ENCODE assay signal across 23 cellular contexts in genomic region chr1:198281911-198282310, GRCh38.
DNase-seq lines count a peak whose midpoint lies in the region; ATAC-seq, FAIRE-seq and TF ChIP-seq lines count a peak whose summit lies in the region.
"Had no signal": no experiment of that assay in that cellular context is flagged by ENCODE, and none has a peak within 500 bp of the region (broad histone marks: within the 10 kb centered on the region; RNA-seq: fewer than 3 reads in every experiment).

No MANE protein-coding gene starts in this region.

- intact Hi-C loops in pancreas (cut with DNase I): no loop called here
- intact Hi-C loops in left ventricle myocardium superior (cut with micrococcal nuclease): loop anchor here (10.0 kb wide), 1 partner anchor 127 kb away; the partner anchor contains the start of gene NEK7

- no peaks in the 10 kb centered on the region for H3K9me3 Mint-ChIP-seq in stimulated activated naive CD8-positive, alpha-beta T cell treated with anti-CD3 and anti-CD28 coated beads, Interleukin-15, Interleukin-2, amounts not matched to agents 100 ng/mL and 50 ng/mL, for 24 hours
- no peaks in the 10 kb centered on the region for H3K9me3 Mint-ChIP-seq in stimulated activated naive CD8-positive, alpha-beta T cell treated with anti-CD3 and anti-CD28 coated beads, Interleukin-15, amount 100 ng/mL, for 72 hours
- H3K9me3 Mint-ChIP-seq in stimulated activated effector memory CD8-positive, alpha-beta T cell treated with anti-CD3 and anti-CD28 coated beads, Interleukin-12 subunit alpha, Interleukin-12 subunit beta, amount 100 ng/mL, for 72 hours: no peaks in the 10 kb centered on the region
- H3K9me3 Mint-ChIP-seq: CD4-positive, CD25-positive, alpha-beta regulatory T cell; H9 had no signal

- H3K4me3 ChIP-seq in bronchial epithelial cell (ENCODE audit: low read depth, low read length) (no peak overlapping the region), pancreas (no peak overlapping the region)
- H3K4me3 ChIP-seq: BLaER1 had no signal

- no peak for FAIRE-seq in bronchial epithelial cell (lab: Jason Lieb, UNC)
- no peak for FAIRE-seq in pancreas (lab: Jason Lieb, UNC)
- FAIRE-seq: A204.1, GM18507 had no signal

- H3K9me3 ChIP-seq in pancreas: no peaks in the 10 kb centered on the region
- H3K9me3 ChIP-seq: BLaER1 had no signal

- H3K27ac Mint-ChIP-seq in stimulated activated naive CD8-positive, alpha-beta T cell treated with anti-CD3 and anti-CD28 coated beads, Interleukin-15, Interleukin-2, amounts not matched to agents 100 ng/mL and 50 ng/mL, for 24 hours: peak overlapping the region; percentile 21
- H3K27ac Mint-ChIP-seq in stimulated activated naive CD8-positive, alpha-beta T cell treated with anti-CD3 and anti-CD28 coated beads, Interleukin-15, amount 100 ng/mL, for 72 hours: no peak overlapping the region
- H3K27ac Mint-ChIP-seq in stimulated activated effector memory CD8-positive, alpha-beta T cell treated with anti-CD3 and anti-CD28 coated beads, Interleukin-12 subunit alpha, Interleukin-12 subunit beta, amount 100 ng/mL, for 72 hours: peak overlapping the region; percentile 36
- H3K27ac Mint-ChIP-seq: H9 had no signal

- TF ChIP-seq CTCF in bronchial epithelial cell (IDR thresholded peaks at IDR 0.05; ENCODE audit: insufficient read depth, low read length, severe bottlenecking): no peak
- no peak for TF ChIP-seq CTCF in pancreas (IDR thresholded peaks at IDR 0.05)

- no peak for DNase-seq in stimulated activated naive CD8-positive, alpha-beta T cell treated with anti-CD3 and anti-CD28 coated beads, Interleukin-15, amount 100 ng/mL, for 72 hours
- DNase-seq in MV-4-11 (lab: John Stamatoyannopoulos, UW) (peak; percentile 30), bronchial epithelial cell (ENCODE audit: low read depth) (peak; percentile 61), pancreas (no peak), left ventricle myocardium superior (no peak)
- no peak for DNase-seq in stimulated activated effector memory CD8-positive, alpha-beta T cell treated with anti-CD3 and anti-CD28 coated beads, Interleukin-12 subunit alpha, Interleukin-12 subunit beta, amount 100 ng/mL, for 72 hours (ENCODE audit: low spot score in 2 of 2)
- DNase-seq: CD4-positive, CD25-positive, alpha-beta regulatory T cell; H9; KG1; NCI-H1105 treated with DMSO at 0.1 percent for 48 hours; NCI-H146; NCI-H1930; NCI-H446 treated with DMSO at 0.1 percent for 48 hours; NCI-H526; NCI-H82; SHP77 treated with DMSO at 0.1 percent for 48 hours had no signal

- ATAC-seq in stimulated activated naive CD8-positive, alpha-beta T cell treated with anti-CD3 and anti-CD28 coated beads, Interleukin-15, amount 100 ng/mL, for 72 hours: no peak
- ATAC-seq in stimulated activated effector memory CD8-positive, alpha-beta T cell treated with anti-CD3 and anti-CD28 coated beads, Interleukin-12 subunit alpha, Interleukin-12 subunit beta, amount 100 ng/mL, for 72 hours: no peak
- ATAC-seq in pancreas: no peak
- no peak for ATAC-seq in left ventricle myocardium superior
- ATAC-seq in GM21367 (IDR thresholded peaks at IDR 0.05; ENCODE audit: unreplicated experiment): no peak
- ATAC-seq: Panc1, SK-N-SH treated with all-trans-retinoic acid at 6 μM for 48 hours had no signal

- WGBS in pancreas, 2 donors: 89 to 97% methylated on average over 1 of the region's 1 CpG

- no peaks in the 10 kb centered on the region for H3K27me3 Mint-ChIP-seq in stimulated activated naive CD8-positive, alpha-beta T cell treated with anti-CD3 and anti-CD28 coated beads, Interleukin-15, Interleukin-2, amounts not matched to agents 100 ng/mL and 50 ng/mL, for 24 hours
- no peaks in the 10 kb centered on the region for H3K27me3 Mint-ChIP-seq in stimulated activated naive CD8-positive, alpha-beta T cell treated with anti-CD3 and anti-CD28 coated beads, Interleukin-15, amount 100 ng/mL, for 72 hours
- H3K27me3 Mint-ChIP-seq: CD4-positive, CD25-positive, alpha-beta regulatory T cell had no signal

- H3K4me1 Mint-ChIP-seq in stimulated activated naive CD8-positive, alpha-beta T cell treated with anti-CD3 and anti-CD28 coated beads, Interleukin-15, Interleukin-2, amounts not matched to agents 100 ng/mL and 50 ng/mL, for 24 hours (ENCODE audit: low read depth): peaks cover 10% of the 10 kb centered on the region
- H3K4me1 Mint-ChIP-seq in stimulated activated naive CD8-positive, alpha-beta T cell treated with anti-CD3 and anti-CD28 coated beads, Interleukin-15, amount 100 ng/mL, for 72 hours: peaks cover 22% of the 10 kb centered on the region
- H3K4me1 Mint-ChIP-seq in stimulated activated effector memory CD8-positive, alpha-beta T cell treated with anti-CD3 and anti-CD28 coated beads, Interleukin-12 subunit alpha, Interleukin-12 subunit beta, amount 100 ng/mL, for 72 hours: peaks cover 36% of the 10 kb centered on the region
- H3K4me1 Mint-ChIP-seq: H9 had no signal

- H3K4me3 Mint-ChIP-seq in stimulated activated naive CD8-positive, alpha-beta T cell treated with anti-CD3 and anti-CD28 coated beads, Interleukin-15, Interleukin-2, amounts not matched to agents 100 ng/mL and 50 ng/mL, for 24 hours: no peak overlapping the region
- no peak overlapping the region for H3K4me3 Mint-ChIP-seq in stimulated activated naive CD8-positive, alpha-beta T cell treated with anti-CD3 and anti-CD28 coated beads, Interleukin-15, amount 100 ng/mL, for 72 hours
- no peak overlapping the region for H3K4me3 Mint-ChIP-seq in stimulated activated effector memory CD8-positive, alpha-beta T cell treated with anti-CD3 and anti-CD28 coated beads, Interleukin-12 subunit alpha, Interleukin-12 subunit beta, amount 100 ng/mL, for 72 hours
- H3K4me3 Mint-ChIP-seq: H9 had no signal

- H3K27me3 ChIP-seq in bronchial epithelial cell (ENCODE audit: control insufficient read depth, insufficient read depth, low read length) (no peaks in the 10 kb centered on the region), pancreas (no peaks in the 10 kb centered on the region)
- H3K27me3 ChIP-seq: BLaER1 had no signal

- peaks cover 6 to 9% (median 8%) of the 10 kb centered on the region in 3 donors for H3K4me1 ChIP-seq in pancreas
- H3K4me1 ChIP-seq: BLaER1 had no signal

- no peaks in the 10 kb centered on the region for H3K36me3 ChIP-seq in bronchial epithelial cell (ENCODE audit: control insufficient read depth, insufficient read depth, low read length)
- no peaks in the 10 kb centered on the region for H3K36me3 ChIP-seq in pancreas
- H3K36me3 ChIP-seq: BLaER1 had no signal

- no peak overlapping the region for H3K27ac ChIP-seq in pancreas
- H3K27ac ChIP-seq: BLaER1 had no signal

- peaks cover 19% of the 10 kb centered on the region for H3K36me3 Mint-ChIP-seq in stimulated activated naive CD8-positive, alpha-beta T cell treated with anti-CD3 and anti-CD28 coated beads, Interleukin-15, Interleukin-2, amounts not matched to agents 100 ng/mL and 50 ng/mL, for 24 hours (ENCODE audit: low read depth)
- H3K36me3 Mint-ChIP-seq in stimulated activated effector memory CD8-positive, alpha-beta T cell treated with anti-CD3 and anti-CD28 coated beads, Interleukin-12 subunit alpha, Interleukin-12 subunit beta, amount 100 ng/mL, for 72 hours: peaks cover 29% of the 10 kb centered on the region

Comparison
In these comparisons a context has a peak if more than half of its experiments do, and no peak if none do; other contexts are left out.
1. H3K27ac Mint-ChIP-seq: peak in stimulated activated naive CD8-positive, alpha-beta T cell treated with anti-CD3 and anti-CD28 coated beads, Interleukin-15, Interleukin-2, amounts not matched to agents 100 ng/mL and 50 ng/mL, for 24 hours (single experiment) and stimulated activated effector memory CD8-positive, alpha-beta T cell treated with anti-CD3 and anti-CD28 coated beads, Interleukin-12 subunit alpha, Interleukin-12 subunit beta, amount 100 ng/mL, for 72 hours (single experiment); none in stimulated activated naive CD8-positive, alpha-beta T cell treated with anti-CD3 and anti-CD28 coated beads, Interleukin-15, amount 100 ng/mL, for 72 hours (0 of 2).
2. DNase-seq: peak in MV-4-11 (single experiment) and bronchial epithelial cell (single experiment); none in stimulated activated naive CD8-positive, alpha-beta T cell treated with anti-CD3 and anti-CD28 coated beads, Interleukin-15, amount 100 ng/mL, for 72 hours (0 of 2), stimulated activated effector memory CD8-positive, alpha-beta T cell treated with anti-CD3 and anti-CD28 coated beads, Interleukin-12 subunit alpha, Interleukin-12 subunit beta, amount 100 ng/mL, for 72 hours (0 of 2), pancreas (0 of 6) and left ventricle myocardium superior (single experiment).